1 cellular context compared by ENCODE assay signal in the genomic region with DNA sequence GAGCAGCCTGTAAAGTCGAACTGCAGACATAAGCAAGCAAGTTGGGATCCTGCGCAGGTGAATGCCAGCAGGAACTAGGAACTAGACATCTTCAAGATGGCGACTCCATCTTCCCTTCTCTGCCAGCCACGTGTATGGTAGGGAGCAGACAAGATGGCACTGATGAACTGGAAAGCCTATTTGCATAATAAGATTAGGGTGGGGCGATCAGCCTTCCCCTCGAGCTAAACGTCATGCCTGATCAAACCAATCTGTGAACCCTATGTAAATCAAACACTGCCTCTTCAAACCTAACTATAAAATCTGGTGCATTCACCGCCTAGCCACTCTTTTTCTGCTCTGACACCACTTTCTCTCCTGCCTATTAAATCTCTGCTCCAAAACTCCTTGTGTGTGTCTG.
TF ChIP-seq lines count a peak whose summit lies in the region.

No MANE protein-coding gene starts in this region.

TF ChIP-seq in K562, 482 proteins besides CTCF, POLR2A, EP300 and RAD21 (continued from another document):
- TF ChIP-seq, protein P1, sequence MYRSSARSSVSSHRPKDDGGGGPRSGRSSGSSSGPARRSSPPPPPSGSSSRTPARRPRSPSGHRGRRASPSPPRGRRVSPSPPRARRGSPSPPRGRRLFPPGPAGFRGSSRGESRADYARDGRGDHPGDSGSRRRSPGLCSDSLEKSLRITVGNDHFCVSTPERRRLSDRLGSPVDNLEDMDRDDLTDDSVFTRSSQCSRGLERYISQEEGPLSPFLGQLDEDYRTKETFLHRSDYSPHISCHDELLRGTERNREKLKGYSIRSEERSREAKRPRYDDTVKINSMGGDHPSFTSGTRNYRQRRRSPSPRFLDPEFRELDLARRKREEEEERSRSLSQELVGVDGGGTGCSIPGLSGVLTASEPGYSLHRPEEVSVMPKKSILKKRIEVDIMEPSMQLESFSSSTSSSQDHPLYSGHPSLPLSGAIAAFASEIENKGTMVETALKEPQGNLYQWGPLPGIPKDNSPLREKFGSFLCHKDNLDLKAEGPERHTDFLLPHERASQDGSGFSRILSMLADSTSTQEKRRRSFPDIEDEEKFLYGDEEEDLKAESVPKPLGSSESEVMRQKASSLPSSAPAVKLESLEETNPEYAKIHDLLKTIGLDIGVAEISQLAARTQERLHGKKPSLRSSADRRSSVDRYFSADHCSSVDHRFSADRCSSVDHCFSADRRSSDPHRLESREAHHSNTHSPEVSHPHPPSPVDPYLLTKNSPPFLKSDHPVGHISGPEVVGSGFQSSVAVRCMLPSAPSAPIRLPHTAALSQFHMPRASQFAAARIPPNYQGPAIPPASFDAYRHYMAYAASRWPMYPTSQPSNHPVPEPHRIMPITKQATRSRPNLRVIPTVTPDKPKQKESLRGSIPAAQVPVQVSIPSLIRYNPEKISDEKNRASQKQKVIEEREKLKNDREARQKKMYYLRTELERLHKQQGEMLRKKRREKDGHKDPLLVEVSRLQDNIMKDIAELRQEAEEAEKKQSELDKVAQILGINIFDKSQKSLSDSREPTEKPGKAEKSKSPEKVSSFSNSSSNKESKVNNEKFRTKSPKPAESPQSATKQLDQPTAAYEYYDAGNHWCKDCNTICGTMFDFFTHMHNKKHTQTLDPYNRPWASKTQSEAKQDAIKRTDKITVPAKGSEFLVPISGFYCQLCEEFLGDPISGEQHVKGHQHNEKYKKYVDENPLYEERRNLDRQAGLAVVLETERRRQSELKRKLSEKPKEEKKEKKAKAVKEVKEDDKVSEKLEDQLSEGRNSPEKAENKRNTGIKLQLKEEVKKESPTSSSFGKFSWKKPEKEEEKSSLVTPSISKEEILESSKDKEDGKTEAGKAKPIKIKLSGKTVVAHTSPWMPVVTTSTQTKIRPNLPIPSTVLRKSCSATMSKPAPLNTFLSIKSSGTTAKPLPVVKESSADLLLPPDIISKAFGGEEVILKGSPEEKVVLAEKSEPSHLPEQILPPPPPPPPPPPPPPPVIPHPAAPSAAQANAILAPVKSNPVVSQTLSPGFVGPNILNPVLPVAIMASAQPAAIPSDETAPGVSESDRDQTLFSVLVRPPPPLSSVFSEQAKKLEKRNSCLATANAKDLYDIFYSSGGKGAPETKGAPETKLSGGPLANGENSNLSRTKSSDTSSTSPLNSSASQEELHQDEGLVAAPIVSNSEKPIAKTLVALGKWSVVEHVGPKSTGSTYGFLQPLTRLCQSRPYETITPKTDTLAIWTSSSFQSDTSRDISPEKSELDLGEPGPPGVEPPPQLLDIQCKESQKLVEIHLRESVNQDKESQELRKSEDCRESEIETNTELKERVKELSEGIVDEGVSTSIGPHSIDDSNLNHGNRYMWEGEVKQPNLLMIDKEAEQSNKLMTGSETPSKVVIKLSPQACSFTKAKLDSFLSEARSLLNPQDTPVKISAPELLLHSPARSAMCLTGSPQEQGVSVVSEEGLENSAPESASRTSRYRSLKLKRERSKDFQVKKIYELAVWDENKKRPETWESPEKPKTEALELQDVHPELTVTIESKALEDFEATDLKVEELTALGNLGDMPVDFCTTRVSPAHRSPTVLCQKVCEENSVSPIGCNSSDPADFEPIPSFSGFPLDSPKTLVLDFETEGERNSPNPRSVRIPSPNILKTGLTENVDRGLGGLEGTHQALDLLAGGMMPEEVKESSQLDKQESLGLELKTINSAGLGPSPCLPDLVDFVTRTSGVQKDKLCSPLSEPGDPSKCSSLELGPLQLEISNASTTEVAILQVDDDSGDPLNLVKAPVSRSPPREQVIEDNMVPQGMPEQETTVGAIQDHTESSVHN (IDR thresholded peaks at IDR 0.05; ENCODE audit: borderline replicate concordance in 1 of 2, low read depth in 1 of 2), result no peak
- TF ChIP-seq EP400 (IDR thresholded peaks at IDR 0.05), result no peak
- TF ChIP-seq IRF2 (CRISPR knock-in tag; IDR thresholded peaks at IDR 0.05), result no peak
- no peak for TF ChIP-seq CCAR2 (IDR thresholded peaks at IDR 0.05; ENCODE audit: low read depth, low read length)
